Comparison of ENCODE assay signal across 36 cellular contexts in genomic region chr6:165236326-165236725, GRCh38.
"Had no signal": no experiment of that assay in that cellular context is flagged by ENCODE, and none has a peak within 500 bp of the region (broad histone marks: within the 10 kb centered on the region; RNA-seq: fewer than 3 reads in every experiment).

No MANE protein-coding gene starts in this region.

- H3K36me3 ChIP-seq: MG63 had no signal

- DNase-seq: Karpas-422, Kasumi-1, MG63, MM.1S, MV-4-11, NCI-H1048, NCI-H1092, NCI-H1092 treated with DMSO at 0.1 percent for 48 hours, NCI-H1105, NCI-H1105 treated with DMSO at 0.1 percent for 48 hours, NCI-H1417, NCI-H1417 treated with DMSO at 0.1 percent for 48 hours, NCI-H1436, NCI-H1436 treated with DMSO at 0.1 percent for 48 hours, NCI-H146, NCI-H1694, NCI-H1694 treated with DMSO at 0.1 percent for 48 hours, NCI-H187, NCI-H187 treated with DMSO at 0.1 percent for 48 hours, NCI-H1930, NCI-H2029, NCI-H2029 treated with DMSO at 0.1 percent for 48 hours, NCI-H2081, NCI-H2081 treated with DMSO at 0.1 percent for 48 hours, NCI-H2107, NCI-H2171, NCI-H2171 treated with DMSO at 0.1 percent for 48 hours, NCI-H2227 treated with DMSO at 0.1 percent for 48 hours, NCI-H226, NCI-H345, NCI-H446, NCI-H446 treated with DMSO at 0.1 percent for 48 hours, NCI-H510A, NCI-H510A treated with DMSO at 0.1 percent for 48 hours, NCI-H524, NCI-H524 treated with DMSO at 0.1 percent for 48 hours had no signal

- H3K4me3 ChIP-seq: MG63 had no signal

- H3K27me3 ChIP-seq: MG63 had no signal
